ENCODE assay signal across 1 cellular context in genomic region chr1:38873027-38873969, GRCh38.
A peak's percentile ranks its signal among the peaks of the same experiment; 100 is the strongest.
TF ChIP-seq lines count a peak whose summit lies in the region.

TSS of gene MYCBP (minus strand) at chr1:38873348. CDS start at chr1:38873305, 43 bp downstream.

TF ChIP-seq in HepG2, 621 proteins besides CTCF, POLR2A, EP300 and RAD21 (continued from another document and continues in another):
- TF ChIP-seq ARID3A (IDR thresholded peaks at IDR 0.05; ENCODE audit: low read depth, low read length) (no peak), U2AF2 (IDR thresholded peaks at IDR 0.05; ENCODE audit: low read depth, low read length) (no peak), ELF4 (CRISPR knock-in tag; IDR thresholded peaks at IDR 0.05; ENCODE audit: borderline replicate concordance) (no peak), ARNT (IDR thresholded peaks at IDR 0.05) (no peak), THAP9 (CRISPR knock-in tag; IDR thresholded peaks at IDR 0.05; ENCODE audit: borderline replicate concordance) (peak; percentile 61; the same call in 1 of the 2 replicates), RBFOX2 (IDR thresholded peaks at IDR 0.05; ENCODE audit: low read depth, low read length) (peak; percentile 79), GATAD1 (CRISPR knock-in tag; IDR thresholded peaks at IDR 0.05) (peak; percentile 89), ZNF44 (CRISPR knock-in tag; IDR thresholded peaks at IDR 0.05) (0 out of 2 replicates have a peak, but pooled peaks have one; percentile 49), EED (CRISPR knock-in tag; IDR thresholded peaks at IDR 0.05) (peak; percentile 9; the same call in 1 of the 2 replicates), DRAP1 (CRISPR knock-in tag; IDR thresholded peaks at IDR 0.05) (peak; percentile 71), NCOA2 (CRISPR knock-in tag; IDR thresholded peaks at IDR 0.05) (peak; percentile 26; the same call in 1 of the 2 replicates), HOXA5 (CRISPR knock-in tag; IDR thresholded peaks at IDR 0.05) (peak; percentile 50; the same call in 1 of the 2 replicates), KAT8 (CRISPR knock-in tag; IDR thresholded peaks at IDR 0.05) (peak; percentile 79), SETDB1 (CRISPR knock-in tag; IDR thresholded peaks at IDR 0.05; ENCODE audit: borderline replicate concordance) (no peak), ZNF784 (CRISPR knock-in tag; IDR thresholded peaks at IDR 0.05; ENCODE audit: borderline replicate concordance) (peak; percentile 65; the same call in 1 of the 2 replicates), DZIP1 (CRISPR knock-in tag; IDR thresholded peaks at IDR 0.05) (0 out of 2 replicates have a peak, but pooled peaks have one; percentile 28), KLF9 (CRISPR knock-in tag; IDR thresholded peaks at IDR 0.05; ENCODE audit: low read depth) (peak; percentile 57; the same call in 1 of the 2 replicates), FOXJ3 (CRISPR knock-in tag; IDR thresholded peaks at IDR 0.05; ENCODE audit: borderline replicate concordance) (0 out of 2 replicates have a peak, but pooled peaks have one; percentile 41), IKZF5 (CRISPR knock-in tag; IDR thresholded peaks at IDR 0.05) (peak; percentile 36; the same call in 1 of the 2 replicates), ZNF264 (CRISPR knock-in tag; IDR thresholded peaks at IDR 0.05) (no peak; the same call in 1 of the 2 replicates), ZBTB7A (CRISPR knock-in tag; IDR thresholded peaks at IDR 0.05) (peak; percentile 70; the same call in 1 of the 2 replicates), SAP130 (CRISPR knock-in tag; IDR thresholded peaks at IDR 0.05; ENCODE audit: low read depth) (peak; percentile 95), FIP1L1 (IDR thresholded peaks at IDR 0.05; ENCODE audit: borderline replicate concordance, insufficient read depth, low read depth, low read length) (0 out of 2 replicates have a peak, but pooled peaks have one; percentile 51), BCL3 (CRISPR knock-in tag; IDR thresholded peaks at IDR 0.05) (peak; percentile 80; the same call in 1 of the 2 replicates), ZNF883 (CRISPR knock-in tag; IDR thresholded peaks at IDR 0.05; ENCODE audit: not compliant biosample characterization) (peak; percentile 65), NR0B2 (CRISPR knock-in tag; IDR thresholded peaks at IDR 0.05) (peak; percentile 68; the same call in 1 of the 2 replicates), XBP1 (CRISPR knock-in tag; IDR thresholded peaks at IDR 0.05) (no peak), TRIM22 (IDR thresholded peaks at IDR 0.05) (no peak), ZNF556 (CRISPR knock-in tag; IDR thresholded peaks at IDR 0.05; ENCODE audit: borderline replicate concordance) (no peak), KMT2A (CRISPR knock-in tag; IDR thresholded peaks at IDR 0.05) (peak; percentile 70; the same call in 1 of the 2 replicates), NONO (IDR thresholded peaks at IDR 0.05) (no peak), NONO (CRISPR knock-in tag; conservative IDR thresholded peaks at IDR 0.05) (peak; percentile 69; the same call in 1 of the 2 replicates), ARID4A (CRISPR knock-in tag; IDR thresholded peaks at IDR 0.05; ENCODE audit: borderline replicate concordance) (peak; percentile 96), ZGPAT (CRISPR knock-in tag; IDR thresholded peaks at IDR 0.05) (peak; percentile 40; the same call in 1 of the 2 replicates), GMEB1 (CRISPR knock-in tag; IDR thresholded peaks at IDR 0.05; ENCODE audit: borderline replicate concordance) (peak; percentile 60; the same call in 1 of the 2 replicates), ZNF331 (CRISPR knock-in tag; IDR thresholded peaks at IDR 0.05) (0 out of 2 replicates have a peak, but pooled peaks have one; percentile 8)
